In the genomic region with DNA sequence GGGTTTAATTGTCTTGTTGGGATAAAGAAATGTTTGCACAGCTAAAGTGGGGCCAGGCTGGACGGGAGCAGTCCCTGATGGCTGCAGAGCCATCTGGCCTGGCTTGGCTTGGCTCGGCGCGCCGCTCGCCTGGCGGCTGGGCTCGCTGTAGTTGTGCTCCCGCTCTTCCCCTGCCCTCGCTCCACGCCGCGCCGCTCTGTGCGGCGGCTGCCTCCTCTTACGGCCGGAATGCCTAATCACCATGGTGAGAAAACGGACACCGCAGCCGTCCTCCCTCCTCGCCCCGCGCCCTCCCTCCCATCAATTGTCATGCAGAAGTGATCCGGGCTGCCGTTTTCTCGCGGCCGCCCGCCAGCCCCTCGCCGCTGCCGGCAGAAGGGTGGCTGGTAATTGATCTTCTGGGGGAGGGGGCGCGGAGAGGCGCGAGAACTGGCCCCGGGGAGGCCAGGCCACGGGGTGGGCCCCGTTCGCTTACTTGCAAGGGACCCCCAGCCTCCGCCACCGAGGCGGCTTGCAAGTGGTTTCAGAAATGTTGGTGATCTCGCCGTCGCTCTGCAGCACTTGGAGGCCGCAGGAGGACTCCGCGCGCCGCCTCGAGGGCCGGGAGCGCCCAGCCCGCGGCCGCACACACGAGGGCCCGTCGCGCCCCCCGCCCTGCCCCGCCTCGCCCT, we compare ENCODE assay signal across 8 cellular contexts. TPM values are rescaled to one million over a fixed set of nuclear protein-coding genes. Genes with fewer than 3 reads are reported as not detected.
A peak's percentile ranks its signal among the peaks of the same experiment; 100 is the strongest.
DNase-seq lines count a peak whose midpoint lies in the region; ATAC-seq and FAIRE-seq lines count a peak whose summit lies in the region.

No MANE protein-coding gene starts in this region.

- H2AFZ ChIP-seq in neuron (ENCODE audit: low read depth, low read length) = no peak overlapping the region

- H3K9me3 ChIP-seq in NT2/D1 (ENCODE audit: insufficient read depth, low read length) = no peaks in the 10 kb centered on the region
- H3K9me3 ChIP-seq in neuron (ENCODE audit: low read length) = no peaks in the 10 kb centered on the region

- H3K36me3 ChIP-seq in NT2/D1 (ENCODE audit: insufficient read depth, insufficient read length, low read length) = no peaks in the 10 kb centered on the region
- peaks cover 23% of the 10 kb centered on the region for H3K36me3 ChIP-seq in neuron (ENCODE audit: insufficient read depth, low read length)

- peak; percentile 73 to 75 for DNase-seq in NOMO-1 (lab: John Stamatoyannopoulos, UW; ENCODE audit: unreplicated experiment in 2 of 2)
- DNase-seq in NOMO-1 treated with DMSO at 0.1 percent for 48 hours (lab: John Stamatoyannopoulos, UW; ENCODE audit: unreplicated experiment) = no peak
- peak; percentile 96 for DNase-seq in NT2/D1 (ENCODE audit: low read depth, low spot score)
- peak; percentile 58 to 71 for DNase-seq in frontal cortex (ENCODE audit: low spot score in 2 of 2)
- DNase-seq in NAMALWA (ENCODE audit: low spot score) = no peak
- no peak for DNase-seq in activated CD8-positive, alpha-beta memory T cell treated with anti-CD3 and anti-CD28 coated beads, Interleukin-2, amount 50 U/mL, for 4 hours

- no peak for ATAC-seq in GM18517 (IDR thresholded peaks at IDR 0.05; ENCODE audit: unreplicated experiment)

- H3K27me3 ChIP-seq in NT2/D1 (ENCODE audit: insufficient read depth, insufficient read length) (peaks cover 79% of the 10 kb centered on the region), neuron (ENCODE audit: insufficient read depth, low read length) (no peaks in the 10 kb centered on the region)

- H3K9ac ChIP-seq in NT2/D1 (ENCODE audit: insufficient read length, low read depth) = peak overlapping the region; percentile 68

- H3K4me3 ChIP-seq in NT2/D1 (ENCODE audit: insufficient read length, low read depth) = peak overlapping the region; percentile 36
- peak overlapping the region; percentile 43 for H3K4me3 ChIP-seq in neuron (ENCODE audit: low read length)

- FAIRE-seq in frontal cortex (lab: Jason Lieb, UNC) = no peak

- H3K4me1 ChIP-seq in NT2/D1 (ENCODE audit: insufficient read depth, insufficient read length) = peaks cover 5% of the 10 kb centered on the region
- H3K4me1 ChIP-seq in neuron (ENCODE audit: insufficient read depth, low read length) = peaks cover 82% of the 10 kb centered on the region

RNA-seq across cellular contexts. Expression of a gene that starts 12.4 kb away (rescaled TPM):
- 48.1 TPM for total RNA-seq in frontal cortex

Comparison
In these comparisons a context has a peak if more than half of its experiments do, and no peak if none do; other contexts are left out.
1. DNase-seq: peak in NOMO-1 (2 of 2), NT2/D1 (single experiment) and frontal cortex (2 of 2); none in NOMO-1 treated with DMSO at 0.1 percent for 48 hours (single experiment), NAMALWA (single experiment) and activated CD8-positive, alpha-beta memory T cell treated with anti-CD3 and anti-CD28 coated beads, Interleukin-2, amount 50 U/mL, for 4 hours (single experiment).